23 cellular contexts compared by ENCODE assay signal in the genomic region with DNA sequence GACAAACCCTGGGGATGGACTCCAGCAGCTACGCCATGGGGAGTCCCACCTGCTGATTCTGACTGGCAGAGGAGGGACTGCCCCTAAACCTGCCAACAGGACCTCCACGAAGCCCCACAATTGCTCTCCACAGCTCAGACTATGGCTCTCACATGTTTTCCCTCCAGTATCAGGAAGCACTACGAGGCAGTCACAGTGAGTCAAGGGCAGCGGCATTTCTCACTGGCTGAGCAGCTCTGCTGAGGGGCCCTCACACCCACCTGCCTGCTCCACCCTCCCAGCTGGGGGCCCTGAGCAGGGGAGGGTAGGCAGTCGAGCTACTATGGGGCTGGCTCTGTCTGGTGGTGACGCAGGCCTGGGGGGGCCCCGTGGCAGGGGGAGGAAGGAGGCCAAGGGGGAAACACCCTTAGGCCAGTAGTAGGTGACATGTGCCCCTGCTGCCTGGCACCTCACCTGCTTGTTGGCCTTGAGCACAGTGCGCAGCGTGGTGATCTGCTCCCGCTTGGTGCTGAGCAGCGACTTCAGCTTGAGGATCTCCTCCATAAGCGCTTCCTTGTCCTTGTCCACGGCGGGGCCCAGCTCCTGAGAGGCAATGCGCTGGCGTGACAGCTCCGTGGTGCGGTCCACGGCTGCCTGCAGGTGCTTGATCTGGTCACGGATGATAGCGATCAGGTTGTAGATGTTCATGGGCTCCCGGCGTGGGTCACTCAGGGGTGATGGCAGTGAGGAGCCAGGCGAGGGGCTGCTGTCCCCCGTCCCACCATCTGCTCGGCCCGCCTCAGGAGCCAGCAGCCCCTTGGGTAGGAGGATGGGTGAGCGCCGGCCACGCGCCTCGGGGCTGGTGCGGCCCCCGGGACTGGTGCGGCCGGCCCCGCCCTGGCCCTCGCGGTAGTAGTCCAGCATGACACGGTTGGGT. TPM values are rescaled to one million over a fixed set of nuclear protein-coding genes. Genes with fewer than 3 reads are reported as not detected.
DNase-seq lines count a peak whose midpoint lies in the region; ATAC-seq and TF ChIP-seq lines count a peak whose summit lies in the region.
"Had no signal": no experiment of that assay in that cellular context is flagged by ENCODE, and none has a peak within 500 bp of the region (broad histone marks: within the 10 kb centered on the region; RNA-seq: fewer than 3 reads in every experiment).

No MANE protein-coding gene starts in this region.

- H3K4me3 ChIP-seq in SU-DHL-6 (ENCODE audit: insufficient read depth, low read length, poor library complexity, severe bottlenecking) = no peak overlapping the region
- H3K4me3 ChIP-seq in suprapubic skin = no peak overlapping the region
- H3K4me3 ChIP-seq: neural progenitor cell, SJCRH30 had no signal

- no peak overlapping the region for H2AFZ ChIP-seq in SU-DHL-6 (ENCODE audit: low read depth, low read length, severe bottlenecking)
- H2AFZ ChIP-seq: neural progenitor cell had no signal

- DNase-seq in activated CD8-positive, alpha-beta memory T cell treated with anti-CD3 and anti-CD28 coated beads, Interleukin-2, amount 50 U/mL, for 48 hours = peak; percentile 48
- no peak for DNase-seq in activated CD8-positive, alpha-beta memory T cell treated with anti-CD3 and anti-CD28 coated beads, Interleukin-2, amount 50 U/mL, for 4 hours
- DNase-seq in islet precursor cell (peak; percentile 54), suprapubic skin (ENCODE audit: low spot score in 2 of 2) (peak in 1 of 2 donors; percentile 74)
- DNase-seq: activated gamma-delta T cell treated with Interleukin-2 at 50 U/mL for 16 hours; anterior cingulate cortex; cerebellar nuclear complex; effector memory CD4-positive, alpha-beta T cell; hippocampal formation; kidney glomerular epithelial cell; NCI-H2029; NCI-H510A; SJCRH30; T-helper 17 cell; trophoblast cell had no signal

- ATAC-seq in GM19395 (IDR thresholded peaks at IDR 0.05; ENCODE audit: unreplicated experiment) = no peak
- no peak for ATAC-seq in GM18505 (IDR thresholded peaks at IDR 0.05; ENCODE audit: unreplicated experiment)
- no peak for ATAC-seq in GM18861 (IDR thresholded peaks at IDR 0.05; ENCODE audit: unreplicated experiment)
- ATAC-seq: stimulated activated effector memory CD8-positive, alpha-beta T cell treated with anti-CD3 and anti-CD28 coated beads, Interleukin-12 subunit alpha, Interleukin-12 subunit beta, amount 100 ng/mL, for 72 hours; T-helper 17 cell; WTC11 had no signal

- peaks cover 45% of the 10 kb centered on the region for H3F3A ChIP-seq in SU-DHL-6 (ENCODE audit: insufficient read depth)

- H4K20me1 ChIP-seq in SU-DHL-6 (ENCODE audit: low read depth, low read length) = no peaks in the 10 kb centered on the region

- TF ChIP-seq EP300 in suprapubic skin (IDR thresholded peaks at IDR 0.05) = no peak

- H3K4me1 ChIP-seq in suprapubic skin = peaks cover 51% of the 10 kb centered on the region
- H3K4me1 ChIP-seq: neural progenitor cell, SJCRH30 had no signal

- no peaks in the 10 kb centered on the region for H3K9me2 ChIP-seq in SU-DHL-6 (replicated peaks; ENCODE audit: insufficient read depth, low read length)

- H3K27ac ChIP-seq in SU-DHL-6 (ENCODE audit: low read depth, low read length) (peak overlapping the region; percentile 88), suprapubic skin (peak overlapping the region; percentile 78)
- H3K27ac ChIP-seq: HL-60, neural progenitor cell, SJCRH30 had no signal

- H3K9me3 ChIP-seq in SU-DHL-6 (ENCODE audit: insufficient read depth, low read length) = no peaks in the 10 kb centered on the region
- no peaks in the 10 kb centered on the region for H3K9me3 ChIP-seq in suprapubic skin
- H3K9me3 ChIP-seq: SJCRH30 had no signal

- no peaks in the 10 kb centered on the region for H3K27me3 ChIP-seq in SU-DHL-6 (ENCODE audit: low read length)
- H3K27me3 ChIP-seq in suprapubic skin = no peaks in the 10 kb centered on the region
- H3K27me3 ChIP-seq: neural progenitor cell, SJCRH30 had no signal

- peak overlapping the region; percentile 32 for H3K9ac ChIP-seq in SU-DHL-6 (ENCODE audit: low read length)
- H3K9ac ChIP-seq: neural progenitor cell had no signal

- peaks cover 3% of the 10 kb centered on the region for H3K79me2 ChIP-seq in SU-DHL-6 (ENCODE audit: insufficient read depth, low read length)

- WGBS in suprapubic skin = 84% methylated on average over 20 of the region's 40 CpGs

- peak overlapping the region; percentile 39 for H3K4me2 ChIP-seq in SU-DHL-6 (ENCODE audit: low read depth, low read length, poor library complexity, severe bottlenecking)
- H3K4me2 ChIP-seq: neural progenitor cell had no signal

- no peak for TF ChIP-seq CTCF in SU-DHL-6 (IDR thresholded peaks at IDR 0.05; ENCODE audit: insufficient read depth, low read length, poor library complexity, severe bottlenecking)
- TF ChIP-seq CTCF in suprapubic skin (IDR thresholded peaks at IDR 0.05) = no peak

- H3K36me3 ChIP-seq in SU-DHL-6 (ENCODE audit: low read length) (0 out of 2 replicates have a peak, but pooled peaks cover 5% of the 10 kb centered on the region), suprapubic skin (peaks cover 86% of the 10 kb centered on the region)
- H3K36me3 ChIP-seq: neural progenitor cell had no signal

- no peak for TF ChIP-seq POLR2A in suprapubic skin (IDR thresholded peaks at IDR 0.05)
- TF ChIP-seq POLR2A in GM18505 (IDR thresholded peaks at IDR 0.05; ENCODE audit: borderline replicate concordance, extremely low read depth, insufficient read depth, insufficient read length) = no peak

RNA-seq across cellular contexts. Expression of a gene that starts 46.3 kb away (rescaled TPM):
- 100 to 1,000 TPM; 135 to 201 (median 153) TPM for total RNA-seq in suprapubic skin

RNA-seq across cellular contexts. Expression of a gene that starts 48.4 kb away (rescaled TPM):
- 10 to 100 TPM; 45.0 to 53.6 (median 50.0) TPM for total RNA-seq in suprapubic skin
